Comparison of ENCODE assay signal across 22 cellular contexts in the genomic region with DNA sequence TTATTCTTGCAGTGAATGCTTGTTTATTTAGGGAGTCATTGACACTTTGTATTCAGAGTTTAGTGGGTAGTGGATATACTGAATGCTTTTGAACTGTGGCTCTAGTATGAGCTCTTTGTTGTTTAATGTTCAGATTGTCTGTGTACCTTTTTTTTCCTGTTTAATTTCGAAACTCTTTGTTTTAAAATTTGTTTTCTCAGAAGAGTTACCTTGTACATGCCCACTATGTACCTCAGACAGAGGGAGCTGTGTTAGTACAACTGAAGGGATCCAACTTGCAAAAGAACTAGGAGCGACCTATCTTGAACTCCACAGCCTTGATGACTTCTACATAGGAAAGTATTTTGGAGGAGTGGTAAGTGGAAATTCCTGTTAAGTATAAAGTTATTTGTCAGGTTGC. TPM values are rescaled to one million over a fixed set of nuclear protein-coding genes. Genes with fewer than 3 reads are reported as not detected.
DNase-seq lines count a peak whose midpoint lies in the region; ATAC-seq and TF ChIP-seq lines count a peak whose summit lies in the region.
"Had no signal": no experiment of that assay in that cellular context is flagged by ENCODE, and none has a peak within 500 bp of the region (broad histone marks: within the 10 kb centered on the region; RNA-seq: fewer than 3 reads in every experiment).

No MANE protein-coding gene starts in this region.

- 62% methylated on average over 2 of the region's 2 CpGs for WGBS in liver

- H3K4me3 ChIP-seq in ACC112 (ENCODE audit: low read depth, low read length) = no peak overlapping the region
- no peak overlapping the region for H3K4me3 ChIP-seq in dorsolateral prefrontal cortex
- no peak overlapping the region for H3K4me3 ChIP-seq in liver (ENCODE audit: low read depth in 1 of 3, low read length in 3 of 3)
- H3K4me3 ChIP-seq in CD8-positive, alpha-beta T cell (ENCODE audit: low read depth, low read length) = no peak overlapping the region
- H3K4me3 ChIP-seq: GM23338, PC-9, SJCRH30 had no signal

- no peak overlapping the region for H3K27ac Mint-ChIP-seq in CD8-positive, alpha-beta T cell
- H3K27ac Mint-ChIP-seq: GM23338, H9 had no signal

- no peak overlapping the region for H3K4me3 Mint-ChIP-seq in CD8-positive, alpha-beta T cell
- H3K4me3 Mint-ChIP-seq: GM23338, H9 had no signal

- no peak for DNase-seq in dorsolateral prefrontal cortex
- DNase-seq in sciatic nerve (ENCODE audit: low spot score) = no peak
- no peak for DNase-seq in CD8-positive, alpha-beta T cell
- no peak for DNase-seq in head of caudate nucleus
- DNase-seq in epidermal melanocyte (ENCODE audit: insufficient read length, low spot score) = no peak
- DNase-seq: 8988T, DMS153, H9, Karpas-422, NCI-H1105 treated with DMSO at 0.1 percent for 48 hours, NCI-H146, NCI-H2029, NCI-H446, NCI-H526, PC-9, SJCRH30 had no signal

- H3K4me1 Mint-ChIP-seq in CD8-positive, alpha-beta T cell (ENCODE audit: low read depth) = no peaks in the 10 kb centered on the region

- no peak overlapping the region for H2AFZ ChIP-seq in ACC112 (ENCODE audit: low read length, unreplicated experiment)
- H2AFZ ChIP-seq: GM23338, PC-9 had no signal

- no peaks in the 10 kb centered on the region for H3K9me3 ChIP-seq in liver (ENCODE audit: control insufficient read depth in 4 of 4, low read length in 3 of 4)
- H3K9me3 ChIP-seq in CD8-positive, alpha-beta T cell (ENCODE audit: low read length) = no peaks in the 10 kb centered on the region
- H3K9me3 ChIP-seq: SJCRH30 had no signal

- H3K36me3 Mint-ChIP-seq in CD8-positive, alpha-beta T cell = no peaks in the 10 kb centered on the region

- no peak overlapping the region for H3K9ac ChIP-seq in liver (ENCODE audit: low read depth in 1 of 2, low read length in 2 of 2)

- H3K27me3 Mint-ChIP-seq in CD8-positive, alpha-beta T cell (ENCODE audit: low read depth) = no peaks in the 10 kb centered on the region

- 0 out of 2 replicates have a peak overlapping the region, but pooled peaks have one; percentile 7 for H3K27ac ChIP-seq in ACC112 (ENCODE audit: low read depth, low read length)
- H3K27ac ChIP-seq in dorsolateral prefrontal cortex = peak overlapping the region in 32 of 59 donors; percentile 1 to 62 (median 29)
- no peak overlapping the region for H3K27ac ChIP-seq in liver (ENCODE audit: low read depth in 1 of 2, low read length in 2 of 2)
- no peak overlapping the region for H3K27ac ChIP-seq in CD8-positive, alpha-beta T cell (ENCODE audit: low read depth, low read length)
- H3K27ac ChIP-seq: PC-9, SJCRH30 had no signal

- H3K4me1 ChIP-seq in ACC112 (ENCODE audit: control insufficient read depth, insufficient read depth, low read length, unreplicated experiment) (peaks cover 10% of the 10 kb centered on the region), liver (ENCODE audit: control insufficient read depth in 4 of 4, insufficient read depth in 4 of 4, low read length in 3 of 4) (peaks cover 0 to 10% (median 2%) of the 10 kb centered on the region in 4 donors)
- no peaks in the 10 kb centered on the region for H3K4me1 ChIP-seq in CD8-positive, alpha-beta T cell (ENCODE audit: insufficient read depth, low read length)
- H3K4me1 ChIP-seq: SJCRH30 had no signal

- H3K36me3 ChIP-seq in ACC112 (ENCODE audit: insufficient read depth, low read length) = peaks cover 64% of the 10 kb centered on the region
- H3K36me3 ChIP-seq in liver (ENCODE audit: control insufficient read depth in 4 of 4, insufficient read depth in 3 of 4, low read depth in 1 of 4, low read length in 3 of 4) = peaks cover 1 to 17% (median 7%) of the 10 kb centered on the region in 4 donors
- no peaks in the 10 kb centered on the region for H3K36me3 ChIP-seq in CD8-positive, alpha-beta T cell (ENCODE audit: insufficient read depth, low read length)

- POLR2A ChIA-PET in CD8-positive, alpha-beta T cell (lab: Charles Lee) = interaction anchor here (0.7 kb wide), 1 partner anchor 23 kb away, joined by 3 read pairs; no protein-coding TSS in a partner anchor

- H3K27me3 ChIP-seq in ACC112 (ENCODE audit: insufficient read depth, low read length) (no peaks in the 10 kb centered on the region), dorsolateral prefrontal cortex (no peaks in the 10 kb centered on the region), liver (ENCODE audit: control insufficient read depth in 4 of 4, insufficient read depth in 4 of 4, low read length in 3 of 4) (no peaks in the 10 kb centered on the region)
- H3K27me3 ChIP-seq in CD8-positive, alpha-beta T cell (ENCODE audit: insufficient read depth, low read length) = no peaks in the 10 kb centered on the region
- H3K27me3 ChIP-seq: SJCRH30 had no signal

- intact Hi-C loops in dorsolateral prefrontal cortex (cut with DNase I) = no loop called here
- intact Hi-C loops in sciatic nerve (cut with DNase I) = no loop called here
- intact Hi-C loops in CD8-positive, alpha-beta T cell (cut with DNase I, micrococcal nuclease) = no loop called here
- intact Hi-C loops in head of caudate nucleus (cut with DNase I) = no loop called here

- no peaks in the 10 kb centered on the region for H3K9me3 Mint-ChIP-seq in CD8-positive, alpha-beta T cell
- H3K9me3 Mint-ChIP-seq: GM23338, H9 had no signal

- peak; percentile 53 for ATAC-seq in sciatic nerve
- no peak for ATAC-seq in CD8-positive, alpha-beta T cell
- ATAC-seq in GM19023 (IDR thresholded peaks at IDR 0.05; ENCODE audit: unreplicated experiment) = no peak
- ATAC-seq: GM23338, Right ventricle myocardium inferior, SK-N-SH treated with all-trans-retinoic acid at 6 μM for 48 hours had no signal

- peak; percentile 13 to 20 for TF ChIP-seq RAD21 in liver (IDR thresholded peaks at IDR 0.05)

- peaks cover 34% of the 10 kb centered on the region for H3K79me2 ChIP-seq in ACC112 (ENCODE audit: control insufficient read depth, insufficient read depth, low read length, unreplicated experiment)

- TF ChIP-seq CTCF in dorsolateral prefrontal cortex (IDR thresholded peaks at IDR 0.05 in 54 of 56, conservative IDR thresholded peaks at IDR 0.05 in 2 of 56; ENCODE audit: low read depth in 1 of 56, partially characterized antibody in 56 of 56) = no peak
- TF ChIP-seq CTCF in liver (IDR thresholded peaks at IDR 0.05; ENCODE audit: low read depth, low read length, missing input control) = no peak
- TF ChIP-seq CTCF in CD8-positive, alpha-beta T cell (IDR thresholded peaks at IDR 0.05) = no peak

- CTCF ChIA-PET in CD8-positive, alpha-beta T cell (lab: Charles Lee) = no interaction called here

TF ChIP-seq in liver, 16 proteins besides CTCF, POLR2A, EP300 and RAD21:
- TF ChIP-seq HNF4A (conservative IDR thresholded peaks at IDR 0.05) (peak; percentile 14 to 36), RXRA (IDR thresholded peaks at IDR 0.05) (peak; percentile 26 to 27), YY1 (IDR thresholded peaks at IDR 0.05) (no peak)

RNA-seq across cellular contexts. Expression of a gene that starts 17.0 kb away (rescaled TPM):
- total RNA-seq in dorsolateral prefrontal cortex (100 to 1,000 TPM in 111 of 120 experiments, 10 to 100 TPM in 9; 78.4 to 315 (median 137) TPM), liver (10 to 100 TPM; 43.3 to 59.8 TPM), sciatic nerve (192 TPM)
- polyA plus RNA-seq in liver = 10 to 100 TPM; 10.5 to 36.2 TPM
- under 1 TPM; 0.17 to 0.46 TPM for total RNA-seq in CD8-positive, alpha-beta T cell

Comparison
In these comparisons a context has a peak if more than half of its experiments do, and no peak if none do; other contexts are left out.
1. H3K27ac ChIP-seq: peak in ACC112 (single experiment) and dorsolateral prefrontal cortex (32 of 59); none in liver (0 of 2) and CD8-positive, alpha-beta T cell (single experiment).
2. RNA of a gene that starts 17.0 kb away (total RNA-seq): 192 TPM in sciatic nerve (single experiment), 78.4 to 315 TPM in dorsolateral prefrontal cortex and 43.3 to 59.8 TPM in liver; 0.17 to 0.46 TPM in CD8-positive, alpha-beta T cell; every median in the first group is over 10 times any median in the second.